In the genomic region with DNA sequence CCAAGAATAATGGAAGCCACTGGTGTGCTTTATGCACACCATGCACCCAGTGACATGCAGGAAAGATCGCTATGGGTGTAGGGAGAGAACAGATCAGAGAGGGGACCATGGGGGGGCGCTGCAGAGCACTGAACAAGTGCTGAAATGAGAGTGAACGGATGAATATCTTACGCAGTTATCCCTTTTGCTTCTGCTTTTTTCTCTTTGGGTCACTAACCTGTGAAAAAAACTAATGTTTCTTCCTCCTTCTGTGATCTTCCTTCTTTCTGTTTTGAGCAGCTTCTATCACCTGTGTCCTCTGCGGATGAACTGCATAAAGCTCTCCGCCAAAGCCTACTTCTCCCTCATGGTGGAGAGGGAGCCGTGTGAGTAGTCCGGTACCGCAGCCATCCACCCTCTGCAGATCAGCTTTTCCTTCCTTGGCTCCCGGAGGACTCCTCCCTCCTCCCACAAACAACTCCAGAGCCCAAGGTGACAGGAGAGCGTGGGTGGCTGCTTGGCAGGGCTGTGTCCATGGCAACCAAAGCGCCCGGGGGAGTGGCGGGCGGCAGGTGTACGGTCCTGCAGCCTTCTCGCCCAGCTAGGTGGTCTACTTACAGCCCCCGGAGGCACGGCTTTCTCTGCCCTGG, we compare ENCODE assay signal across 9 cellular contexts.
DNase-seq lines count a peak whose midpoint lies in the region; ATAC-seq, FAIRE-seq and TF ChIP-seq lines count a peak whose summit lies in the region.
"Had no signal": no experiment of that assay in that cellular context is flagged by ENCODE, and none has a peak within 500 bp of the region (broad histone marks: within the 10 kb centered on the region; RNA-seq: fewer than 3 reads in every experiment).

No MANE protein-coding gene starts in this region.

- no peaks in the 10 kb centered on the region for H3K9me3 ChIP-seq in uterus
- H3K9me3 ChIP-seq in prostate gland, result no peaks in the 10 kb centered on the region
- H3K9me3 ChIP-seq: thoracic aorta had no signal

- no peaks in the 10 kb centered on the region for H3K36me3 ChIP-seq in H7 (replicated peaks; ENCODE audit: control insufficient read depth, insufficient read depth, low read length)
- H3K36me3 ChIP-seq in uterus, result no peaks in the 10 kb centered on the region
- H3K36me3 ChIP-seq in prostate gland, result no peaks in the 10 kb centered on the region
- H3K36me3 ChIP-seq: thoracic aorta had no signal

- no peak overlapping the region for H3K4me3 ChIP-seq in H7 (ENCODE audit: insufficient read depth, low read depth, low read length)
- no peak overlapping the region for H3K4me3 ChIP-seq in uterus
- no peak overlapping the region for H3K4me3 ChIP-seq in prostate gland
- H3K4me3 ChIP-seq: thoracic aorta had no signal

- CTCF ChIA-PET in Calu3 (lab: Charles Lee), result interaction anchor here (0.6 to 1.9 kb wide), 6 partner anchors 99 to 296 kb away, joined by 3 to 7 read pairs (median 3); no protein-coding TSS in a partner anchor

- no peak for ATAC-seq in HG03442 (IDR thresholded peaks at IDR 0.05; ENCODE audit: unreplicated experiment)

- H3K36me3 Mint-ChIP-seq in Calu3 (ENCODE audit: insufficient read depth, unreplicated experiment), result no peaks in the 10 kb centered on the region

- peaks cover 64% of the 10 kb centered on the region for H3K27me3 Mint-ChIP-seq in Calu3 (ENCODE audit: unreplicated experiment)

- peak; percentile 56 for TF ChIP-seq CTCF in Calu3 (IDR thresholded peaks at IDR 0.05; ENCODE audit: unreplicated experiment)
- TF ChIP-seq CTCF in D721Med (IDR thresholded peaks at IDR 0.05; ENCODE audit: insufficient read depth, missing control alignments), result no peak
- no peak for TF ChIP-seq CTCF in uterus (IDR thresholded peaks at IDR 0.05)
- TF ChIP-seq CTCF in prostate gland (IDR thresholded peaks at IDR 0.05), result no peak

- WGBS in prostate gland, result 47% methylated on average over 16 of the region's 19 CpGs

- H3K4me1 Mint-ChIP-seq in Calu3 (ENCODE audit: low read depth, unreplicated experiment), result peaks cover 27% of the 10 kb centered on the region

- no peaks in the 10 kb centered on the region for H3K4me1 ChIP-seq in uterus
- H3K4me1 ChIP-seq in prostate gland (replicated peaks), result no peaks in the 10 kb centered on the region

- BruUV-seq in Calu3 (replicated peaks; lab: Mats Ljungman, UMichigan), result no TSS peak

- in situ Hi-C loops in SK-MEL-5 (cut with HindIII; ENCODE audit: low pct_unique_long_range_greater_than_20kb, low sequenced_read_pairs), result no loop called here

- DNase-seq in Calu3 (peak; percentile 57), H7 (peak; percentile 68), SK-MEL-5 (ENCODE audit: low read depth, low spot score) (peak; percentile 37), kidney tubule cell (ENCODE audit: low spot score) (peak; percentile 41), D721Med (ENCODE audit: insufficient read length, low spot score) (no peak), uterus (no peak), prostate gland (ENCODE audit: low spot score) (no peak)

- no peak overlapping the region for H3K27ac ChIP-seq in uterus
- no peak overlapping the region for H3K27ac ChIP-seq in prostate gland
- H3K27ac ChIP-seq: thoracic aorta had no signal

- FAIRE-seq in D721Med (lab: Jason Lieb, UNC), result no peak

- H3K4me3 Mint-ChIP-seq in Calu3 (ENCODE audit: low read depth, unreplicated experiment), result peak overlapping the region; percentile 0

- H3K27me3 ChIP-seq in H7 (ENCODE audit: control insufficient read depth, insufficient read depth, low read length) (no peaks in the 10 kb centered on the region; the same call in 1 of the 2 replicates), uterus (no peaks in the 10 kb centered on the region), prostate gland (replicated peaks; ENCODE audit: insufficient read depth) (no peaks in the 10 kb centered on the region)

- intact Hi-C loops in Calu3 (cut with micrococcal nuclease; ENCODE audit: unreplicated experiment) (loop anchor here (2.0 kb wide), 1 partner anchor 361 kb away; no protein-coding TSS in a partner anchor), uterus (cut with DNase I; ENCODE audit: low total_unique reads) (loop anchor here (10.0 kb wide), 1 partner anchor 289 kb away; the partner anchor contains the start of gene CRYGS), prostate gland (cut with DNase I) (no loop called here)

- no peaks in the 10 kb centered on the region for H3K9me3 Mint-ChIP-seq in Calu3 (ENCODE audit: low read depth, unreplicated experiment)

- no peak overlapping the region for H3K27ac Mint-ChIP-seq in Calu3 (ENCODE audit: unreplicated experiment)

- TF ChIP-seq POLR2A in uterus (IDR thresholded peaks at IDR 0.05) (no peak), prostate gland (IDR thresholded peaks at IDR 0.05) (no peak)

Comparison
In these comparisons a context has a peak if more than half of its experiments do, and no peak if none do; other contexts are left out.
1. DNase-seq: peak in Calu3 (single experiment), H7 (single experiment), SK-MEL-5 (single experiment) and kidney tubule cell (single experiment); none in D721Med (single experiment), uterus (0 of 2) and prostate gland (single experiment).